ENCODE assay signal across 8 cellular contexts in the genomic region with DNA sequence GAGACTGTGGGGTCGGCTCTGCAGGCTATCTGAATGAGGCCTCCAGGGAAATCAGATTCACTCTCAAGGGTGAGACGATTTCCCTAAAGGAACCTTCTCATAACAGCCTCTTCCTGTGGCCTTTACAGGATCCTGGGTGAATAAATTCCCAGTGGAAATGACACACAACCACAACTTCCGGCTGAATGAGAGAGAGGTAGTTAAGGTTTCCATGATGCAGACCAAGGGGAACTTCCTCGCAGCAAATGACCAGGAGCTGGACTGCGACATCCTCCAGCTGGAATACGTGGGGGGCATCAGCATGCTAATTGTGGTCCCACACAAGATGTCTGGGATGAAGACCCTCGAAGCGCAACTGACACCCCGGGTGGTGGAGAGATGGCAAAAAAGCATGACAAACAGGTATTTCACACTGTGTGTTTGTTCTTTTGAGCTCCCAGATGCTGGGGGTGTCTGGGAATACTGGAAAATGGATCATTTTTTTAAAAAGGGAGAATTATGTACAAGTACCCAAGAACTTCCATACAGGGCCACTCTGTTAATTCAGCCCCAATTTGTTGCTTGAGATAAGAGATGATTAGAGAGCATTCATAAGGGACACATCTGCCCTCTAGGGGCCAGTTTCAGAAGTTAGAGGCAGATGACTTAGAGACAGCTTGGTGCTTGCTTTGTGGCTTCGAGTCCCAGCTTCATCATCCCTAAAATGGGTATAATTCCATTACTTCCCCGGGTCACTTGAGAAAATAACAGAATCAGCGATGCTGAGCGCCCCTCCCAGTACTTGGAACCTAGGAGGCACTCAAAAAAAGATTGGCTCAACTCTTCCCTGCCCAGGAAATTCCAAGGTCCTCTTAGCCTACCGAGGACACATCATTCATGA. TPM values are rescaled to one million over a fixed set of nuclear protein-coding genes. Genes with fewer than 3 reads are reported as not detected.
DNase-seq lines count a peak whose midpoint lies in the region; ATAC-seq and TF ChIP-seq lines count a peak whose summit lies in the region.

No MANE protein-coding gene starts in this region.

- H3K9ac ChIP-seq in OCI-LY3 (ENCODE audit: low read length), result no peak overlapping the region

- H3K27ac Mint-ChIP-seq in activated T-helper 17 cell treated with anti-CD3 and anti-CD28 coated beads, Interleukin-2, amount 50 U/mL, for 72 hours, result peak overlapping the region; percentile 6
- no peak overlapping the region for H3K27ac Mint-ChIP-seq in glutamatergic neuron (ENCODE audit: unreplicated experiment)

- DNase-seq in COLO829 (ENCODE audit: low spot score) (peak; percentile 97), H7 (peak; percentile 76), glutamatergic neuron (no peak), renal cortical epithelial cell (ENCODE audit: low read depth) (peak; percentile 55), 8988T (no peak)

- H3K36me3 ChIP-seq in H7 (replicated peaks; ENCODE audit: control insufficient read depth, insufficient read depth, low read length) (peaks cover 1% of the 10 kb centered on the region; the same call in 1 of the 2 replicates), OCI-LY3 (replicated peaks; ENCODE audit: low read depth, low read length) (peaks cover 16% of the 10 kb centered on the region)

- H3K4me2 ChIP-seq in OCI-LY3 (ENCODE audit: low read length), result no peak overlapping the region

- H3K27ac ChIP-seq in OCI-LY3 (ENCODE audit: low read length), result no peak overlapping the region

- H3K4me3 Mint-ChIP-seq in activated T-helper 17 cell treated with anti-CD3 and anti-CD28 coated beads, Interleukin-2, amount 50 U/mL, for 72 hours, result no peak overlapping the region
- no peak overlapping the region for H3K4me3 Mint-ChIP-seq in glutamatergic neuron (ENCODE audit: unreplicated experiment)

- no peak overlapping the region for H2AFZ ChIP-seq in OCI-LY3 (ENCODE audit: low read depth, low read length)

- H3K9me3 ChIP-seq in OCI-LY3 (ENCODE audit: insufficient read depth, low read length), result no peaks in the 10 kb centered on the region

- TF ChIP-seq CTCF in OCI-LY3 (IDR thresholded peaks at IDR 0.05; ENCODE audit: low read depth, low read length) (peak; percentile 84), glutamatergic neuron (IDR thresholded peaks at IDR 0.05; ENCODE audit: partially characterized antibody, unreplicated experiment) (peak; percentile 44)

- no peaks in the 10 kb centered on the region for H4K20me1 ChIP-seq in OCI-LY3 (ENCODE audit: insufficient read depth, low read length)

- no peak for ATAC-seq in activated T-helper 17 cell treated with anti-CD3 and anti-CD28 coated beads, Interleukin-2, amount 50 U/mL, for 72 hours (replicated peaks)
- ATAC-seq in GM21381 (IDR thresholded peaks at IDR 0.05; ENCODE audit: unreplicated experiment), result no peak

- no peaks in the 10 kb centered on the region for H3K27me3 ChIP-seq in H7 (ENCODE audit: control insufficient read depth, insufficient read depth, low read length)
- no peaks in the 10 kb centered on the region for H3K27me3 ChIP-seq in OCI-LY3 (ENCODE audit: low read depth, low read length)

- peaks cover 14% of the 10 kb centered on the region for H3K4me1 Mint-ChIP-seq in activated T-helper 17 cell treated with anti-CD3 and anti-CD28 coated beads, Interleukin-2, amount 50 U/mL, for 72 hours
- H3K4me1 Mint-ChIP-seq in glutamatergic neuron (ENCODE audit: low read depth, unreplicated experiment), result peaks cover 16% of the 10 kb centered on the region

- peaks cover 44% of the 10 kb centered on the region for H3K36me3 Mint-ChIP-seq in activated T-helper 17 cell treated with anti-CD3 and anti-CD28 coated beads, Interleukin-2, amount 50 U/mL, for 72 hours (ENCODE audit: low read depth)
- H3K36me3 Mint-ChIP-seq in glutamatergic neuron (ENCODE audit: unreplicated experiment), result peaks cover 5% of the 10 kb centered on the region

- no peaks in the 10 kb centered on the region for H3K27me3 Mint-ChIP-seq in activated T-helper 17 cell treated with anti-CD3 and anti-CD28 coated beads, Interleukin-2, amount 50 U/mL, for 72 hours
- peaks cover 8% of the 10 kb centered on the region for H3K27me3 Mint-ChIP-seq in glutamatergic neuron (ENCODE audit: unreplicated experiment)

- no peaks in the 10 kb centered on the region for H3K9me3 Mint-ChIP-seq in activated T-helper 17 cell treated with anti-CD3 and anti-CD28 coated beads, Interleukin-2, amount 50 U/mL, for 72 hours
- H3K9me3 Mint-ChIP-seq in glutamatergic neuron (ENCODE audit: unreplicated experiment), result peaks cover 4% of the 10 kb centered on the region

- H3K79me2 ChIP-seq in OCI-LY3 (ENCODE audit: low read length), result no peaks in the 10 kb centered on the region

- H3K4me3 ChIP-seq in H7 (ENCODE audit: insufficient read depth, low read depth, low read length) (no peak overlapping the region), OCI-LY3 (ENCODE audit: low read length) (no peak overlapping the region)

- no peaks in the 10 kb centered on the region for H3K4me1 ChIP-seq in OCI-LY3 (ENCODE audit: low read length)

RNA-seq across cellular contexts. Expression of gene SERPIND1, which starts 10.2 kb away (rescaled TPM):
- total RNA-seq in H7 (2014; rRNA removed; shearing (Covaris generic)), result 0.07 TPM in 1 of 2 replicates, not detected in the other
- under 1 TPM in 1 of 2 donors, not detected in 1; 0.11 TPM for total RNA-seq in activated T-helper 17 cell treated with anti-CD3 and anti-CD28 coated beads, Interleukin-2, amount 50 U/mL, for 72 hours
- total RNA-seq in glutamatergic neuron (ENCODE audit: unreplicated experiment) (not detected), renal cortical epithelial cell (not detected in 2 replicates)

Comparison
In these comparisons a context has a peak if more than half of its experiments do, and no peak if none do; other contexts are left out.
1. DNase-seq: peak in COLO829 (single experiment), H7 (single experiment) and renal cortical epithelial cell (single experiment); none in glutamatergic neuron (single experiment) and 8988T (single experiment).